9 cellular contexts compared by ENCODE assay signal in genomic region chr6:8499540-8499939, GRCh38.
DNase-seq lines count a peak whose midpoint lies in the region; ATAC-seq and TF ChIP-seq lines count a peak whose summit lies in the region.
"Had no signal": no experiment of that assay in that cellular context is flagged by ENCODE, and none has a peak within 500 bp of the region (broad histone marks: within the 10 kb centered on the region; RNA-seq: fewer than 3 reads in every experiment).

No MANE protein-coding gene starts in this region.

- ATAC-seq in left lobe of liver (peak; percentile 67), GM19395 (IDR thresholded peaks at IDR 0.05; ENCODE audit: unreplicated experiment) (no peak), GM21447 (IDR thresholded peaks at IDR 0.05; ENCODE audit: unreplicated experiment) (no peak)

- in situ Hi-C loops in GM13976 (cut with MboI; ENCODE audit: low sequenced_read_pairs, unreplicated experiment): no loop called here

- DNase-seq in Ammon's horn (ENCODE audit: low spot score) (peak; percentile 32), HS-5 (ENCODE audit: low read depth) (peak; percentile 4), left lobe of liver (ENCODE audit: low spot score) (no peak), GM13976 (ENCODE audit: low spot score) (no peak), DMS79 (lab: John Stamatoyannopoulos, UW) (no peak)
- DNase-seq: activated T-cell treated with anti-CD3 and anti-CD28 coated beads for 4 hours had no signal

- TF ChIP-seq CTCF in VCaP (conservative IDR thresholded peaks at IDR 0.05): peak; percentile 57
- no peak for TF ChIP-seq CTCF in GM13976 (IDR thresholded peaks at IDR 0.05; ENCODE audit: borderline replicate concordance, control extremely low read depth, extremely low read depth, insufficient read depth, missing control alignments)

- H3K27ac ChIP-seq in VCaP: no peak overlapping the region

Comparison
In these comparisons a context has a peak if more than half of its experiments do, and no peak if none do; other contexts are left out.
1. DNase-seq: peak in Ammon's horn (single experiment) and HS-5 (single experiment); none in left lobe of liver (single experiment), GM13976 (single experiment) and DMS79 (single experiment).